In genomic region chr3:13359916-13360315, GRCh38 we compare ENCODE assay signal across 1 cellular context.
TF ChIP-seq lines count a peak whose summit lies in the region.

No MANE protein-coding gene starts in this region.

TF ChIP-seq in K562, 482 proteins besides CTCF, POLR2A, EP300 and RAD21 (continued from another document):
- TF ChIP-seq NR2C1 (IDR thresholded peaks at IDR 0.05) (no peak), NR2C1 (tag; IDR thresholded peaks at IDR 0.05) (no peak), BRCA1 (IDR thresholded peaks at IDR 0.05) (no peak), BRCA1 (CRISPR knock-in tag; IDR thresholded peaks at IDR 0.05) (no peak), ZKSCAN3 (CRISPR knock-in tag; IDR thresholded peaks at IDR 0.05) (no peak), NFIX (CRISPR knock-in tag; IDR thresholded peaks at IDR 0.05; ENCODE audit: low read depth) (no peak), MCM5 (IDR thresholded peaks at IDR 0.05; ENCODE audit: low read depth) (no peak), NCOR1 (IDR thresholded peaks at IDR 0.05) (no peak), MAFK (IDR thresholded peaks at IDR 0.05; ENCODE audit: low read length) (no peak), TEAD4 (IDR thresholded peaks at IDR 0.05; ENCODE audit: low read length) (no peak), TEAD4 (CRISPR knock-in tag; IDR thresholded peaks at IDR 0.05; ENCODE audit: borderline replicate concordance) (no peak), U2AF1 (optimal IDR thresholded peaks at IDR 0.05; ENCODE audit: low read depth, low read length) (no peak), TRIM28 (IDR thresholded peaks at IDR 0.05) (no peak), TAF15 (IDR thresholded peaks at IDR 0.05; ENCODE audit: low read depth, low read length) (no peak), ASH1L (IDR thresholded peaks at IDR 0.05; ENCODE audit: borderline replicate concordance, low read depth, partially characterized antibody) (no peak), PPARD (CRISPR knock-in tag; IDR thresholded peaks at IDR 0.05) (no peak), SMARCA5 (IDR thresholded peaks at IDR 0.05) (peak; percentile 56; the same call in 1 of the 2 replicates), TCFL5 (CRISPR knock-in tag; conservative IDR thresholded peaks at IDR 0.05) (no peak), ZFP1 (CRISPR knock-in tag; IDR thresholded peaks at IDR 0.05) (no peak), REST (CRISPR knock-in tag; IDR thresholded peaks at IDR 0.05; ENCODE audit: low read depth) (no peak), EGR1 (conservative IDR thresholded peaks at IDR 0.05) (no peak), ESRRA (IDR thresholded peaks at IDR 0.05; ENCODE audit: borderline replicate concordance, low read depth) (0 out of 2 replicates have a peak, but pooled peaks have one; percentile 39), WHSC1 (IDR thresholded peaks at IDR 0.05; ENCODE audit: low read length) (no peak), SPI1 (IDR thresholded peaks at IDR 0.05; ENCODE audit: borderline replicate concordance, low read depth, low read length) (no peak), HDAC2 (IDR thresholded peaks at IDR 0.05) (peak; percentile 69; the same call in 1 of the 2 replicates)
